ENCODE assay signal across 12 cellular contexts in the genomic region with DNA sequence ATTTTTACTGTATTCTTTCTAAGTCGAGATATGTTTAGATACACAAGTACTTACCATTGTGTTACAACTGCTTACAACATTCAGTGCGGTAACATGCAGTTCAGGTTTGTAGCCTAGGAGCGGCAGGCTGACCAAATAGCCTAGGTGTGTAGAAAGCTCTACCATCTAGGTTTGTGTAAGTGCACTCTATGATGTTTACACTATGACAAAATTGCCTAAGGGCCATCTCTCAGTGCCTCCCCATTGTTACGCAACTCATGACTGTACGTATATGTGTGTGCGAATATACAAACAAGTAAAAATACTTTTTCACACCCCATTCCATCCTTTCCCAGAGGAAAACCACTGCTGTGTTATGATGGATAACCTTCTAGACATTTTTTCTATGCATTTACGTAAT. TPM values are rescaled to one million over a fixed set of nuclear protein-coding genes. Genes with fewer than 3 reads are reported as not detected.
A peak's percentile ranks its signal among the peaks of the same experiment; 100 is the strongest.
DNase-seq lines count a peak whose midpoint lies in the region; ATAC-seq and TF ChIP-seq lines count a peak whose summit lies in the region.
"Had no signal": no experiment of that assay in that cellular context is flagged by ENCODE, and none has a peak within 500 bp of the region (broad histone marks: within the 10 kb centered on the region; RNA-seq: fewer than 3 reads in every experiment).

No MANE protein-coding gene starts in this region.

- no peaks in the 10 kb centered on the region for H3K36me3 Mint-ChIP-seq in stimulated activated effector memory CD8-positive, alpha-beta T cell treated with anti-CD3 and anti-CD28 coated beads, Interleukin-12 subunit alpha, Interleukin-12 subunit beta, amount 100 ng/mL, for 72 hours
- H3K36me3 Mint-ChIP-seq: activated naive CD4-positive, alpha-beta T cell treated with anti-CD3 and anti-CD28 coated beads, Interleukin-2, amount 50 U/mL, for 24 hours; natural killer cell treated with Interleukin-12 subunit alpha and Interleukin-12 subunit beta and Interleukin-15 and Interleukin-18, amount 100 ng/mL, for 72 hours had no signal

- no peak overlapping the region for H3K9ac ChIP-seq in smooth muscle cell (ENCODE audit: low read depth)

- no peaks in the 10 kb centered on the region for H3K27me3 ChIP-seq in smooth muscle cell (ENCODE audit: low read depth)
- H3K27me3 ChIP-seq: gastrocnemius medialis had no signal

- H3K4me3 ChIP-seq in choroid plexus epithelial cell (ENCODE audit: low read depth, low read length), result no peak overlapping the region
- no peak overlapping the region for H3K4me3 ChIP-seq in smooth muscle cell
- H3K4me3 ChIP-seq: gastrocnemius medialis, skin epidermis had no signal

- WGBS in smooth muscle cell (ENCODE audit: low lambda C conversion rate), result 73% methylated on average over 7 of the region's 7 CpGs

- no peak overlapping the region for H3K4me3 Mint-ChIP-seq in stimulated activated effector memory CD8-positive, alpha-beta T cell treated with anti-CD3 and anti-CD28 coated beads, Interleukin-12 subunit alpha, Interleukin-12 subunit beta, amount 100 ng/mL, for 72 hours
- H3K4me3 Mint-ChIP-seq: activated naive CD4-positive, alpha-beta T cell treated with anti-CD3 and anti-CD28 coated beads, Interleukin-2, amount 50 U/mL, for 24 hours; natural killer cell treated with Interleukin-12 subunit alpha and Interleukin-12 subunit beta and Interleukin-15 and Interleukin-18, amount 100 ng/mL, for 72 hours had no signal

- no peak for TF ChIP-seq CTCF in choroid plexus epithelial cell (conservative IDR thresholded peaks at IDR 0.05; ENCODE audit: low read depth, low read length)
- TF ChIP-seq CTCF in smooth muscle cell (IDR thresholded peaks at IDR 0.05; ENCODE audit: borderline replicate concordance, insufficient read depth, poor library complexity, severe bottlenecking), result no peak

- H3K27ac ChIP-seq in smooth muscle cell (ENCODE audit: low read depth), result peak overlapping the region; percentile 56
- H3K27ac ChIP-seq: gastrocnemius medialis, skin epidermis had no signal

- no peak overlapping the region for H3K4me2 ChIP-seq in smooth muscle cell

- no peaks in the 10 kb centered on the region for H3K9me3 ChIP-seq in smooth muscle cell (replicated peaks; ENCODE audit: low read depth)
- H3K9me3 ChIP-seq: gastrocnemius medialis had no signal

- DNase-seq in NCI-H2081 (lab: John Stamatoyannopoulos, UW), result peak; percentile 28 to 77
- DNase-seq in NCI-H2081 treated with DMSO at 0.1 percent for 48 hours (lab: John Stamatoyannopoulos, UW), result no peak
- peak; percentile 50 for DNase-seq in NCI-H510A (lab: John Stamatoyannopoulos, UW)
- DNase-seq in choroid plexus epithelial cell (ENCODE audit: low read depth), result peak; percentile 80
- DNase-seq in smooth muscle cell (lab: John Stamatoyannopoulos, UW; ENCODE audit: unreplicated experiment), result no peak
- DNase-seq in stimulated activated effector memory CD8-positive, alpha-beta T cell treated with anti-CD3 and anti-CD28 coated beads, Interleukin-12 subunit alpha, Interleukin-12 subunit beta, amount 100 ng/mL, for 72 hours (ENCODE audit: low spot score in 2 of 2), result no peak
- DNase-seq in AG08396 (ENCODE audit: low spot score), result no peak
- DNase-seq: gastrocnemius medialis had no signal

- H3K27ac Mint-ChIP-seq in stimulated activated effector memory CD8-positive, alpha-beta T cell treated with anti-CD3 and anti-CD28 coated beads, Interleukin-12 subunit alpha, Interleukin-12 subunit beta, amount 100 ng/mL, for 72 hours, result no peak overlapping the region

- no peak for ATAC-seq in stimulated activated effector memory CD8-positive, alpha-beta T cell treated with anti-CD3 and anti-CD28 coated beads, Interleukin-12 subunit alpha, Interleukin-12 subunit beta, amount 100 ng/mL, for 72 hours
- no peak for ATAC-seq in GM21737 (IDR thresholded peaks at IDR 0.05; ENCODE audit: unreplicated experiment)
- ATAC-seq: gastrocnemius medialis; natural killer cell treated with Interleukin-12 subunit alpha and Interleukin-12 subunit beta and Interleukin-15 and Interleukin-18, amount 100 ng/mL, for 72 hours had no signal

- H3K36me3 ChIP-seq in smooth muscle cell (ENCODE audit: low read depth), result no peaks in the 10 kb centered on the region
- H3K36me3 ChIP-seq: gastrocnemius medialis had no signal

- no peaks in the 10 kb centered on the region for H3K79me2 ChIP-seq in smooth muscle cell (ENCODE audit: low read depth)

- peaks cover 39% of the 10 kb centered on the region for H3K4me1 Mint-ChIP-seq in stimulated activated effector memory CD8-positive, alpha-beta T cell treated with anti-CD3 and anti-CD28 coated beads, Interleukin-12 subunit alpha, Interleukin-12 subunit beta, amount 100 ng/mL, for 72 hours

- no peak overlapping the region for H2AFZ ChIP-seq in smooth muscle cell (ENCODE audit: low read depth)

- H3F3A ChIP-seq in smooth muscle cell (ENCODE audit: low read depth), result no peaks in the 10 kb centered on the region

- H3K9me3 Mint-ChIP-seq in stimulated activated effector memory CD8-positive, alpha-beta T cell treated with anti-CD3 and anti-CD28 coated beads, Interleukin-12 subunit alpha, Interleukin-12 subunit beta, amount 100 ng/mL, for 72 hours, result no peaks in the 10 kb centered on the region
- H3K9me3 Mint-ChIP-seq: activated naive CD4-positive, alpha-beta T cell treated with anti-CD3 and anti-CD28 coated beads, Interleukin-2, amount 50 U/mL, for 24 hours; natural killer cell treated with Interleukin-12 subunit alpha and Interleukin-12 subunit beta and Interleukin-15 and Interleukin-18, amount 100 ng/mL, for 72 hours had no signal

- H3K4me1 ChIP-seq in smooth muscle cell (ENCODE audit: low read depth), result no peaks in the 10 kb centered on the region

- H4K20me1 ChIP-seq in smooth muscle cell (ENCODE audit: low read depth), result no peaks in the 10 kb centered on the region

RNA-seq across cellular contexts. Expression of a gene that starts 44.3 kb away (rescaled TPM):
- 4.5 and 5.6 TPM in 2 replicates for total RNA-seq in smooth muscle cell
- 3.3 and 3.9 TPM in 2 replicates for polyA plus RNA-seq in smooth muscle cell

Comparison
In these comparisons a context has a peak if more than half of its experiments do, and no peak if none do; other contexts are left out.
1. DNase-seq: peak in NCI-H2081 (2 of 2), NCI-H510A (single experiment) and choroid plexus epithelial cell (single experiment); none in NCI-H2081 treated with DMSO at 0.1 percent for 48 hours (single experiment), smooth muscle cell (single experiment), stimulated activated effector memory CD8-positive, alpha-beta T cell treated with anti-CD3 and anti-CD28 coated beads, Interleukin-12 subunit alpha, Interleukin-12 subunit beta, amount 100 ng/mL, for 72 hours (0 of 2) and AG08396 (single experiment).